ENCODE assay signal across 16 cellular contexts in the genomic region with DNA sequence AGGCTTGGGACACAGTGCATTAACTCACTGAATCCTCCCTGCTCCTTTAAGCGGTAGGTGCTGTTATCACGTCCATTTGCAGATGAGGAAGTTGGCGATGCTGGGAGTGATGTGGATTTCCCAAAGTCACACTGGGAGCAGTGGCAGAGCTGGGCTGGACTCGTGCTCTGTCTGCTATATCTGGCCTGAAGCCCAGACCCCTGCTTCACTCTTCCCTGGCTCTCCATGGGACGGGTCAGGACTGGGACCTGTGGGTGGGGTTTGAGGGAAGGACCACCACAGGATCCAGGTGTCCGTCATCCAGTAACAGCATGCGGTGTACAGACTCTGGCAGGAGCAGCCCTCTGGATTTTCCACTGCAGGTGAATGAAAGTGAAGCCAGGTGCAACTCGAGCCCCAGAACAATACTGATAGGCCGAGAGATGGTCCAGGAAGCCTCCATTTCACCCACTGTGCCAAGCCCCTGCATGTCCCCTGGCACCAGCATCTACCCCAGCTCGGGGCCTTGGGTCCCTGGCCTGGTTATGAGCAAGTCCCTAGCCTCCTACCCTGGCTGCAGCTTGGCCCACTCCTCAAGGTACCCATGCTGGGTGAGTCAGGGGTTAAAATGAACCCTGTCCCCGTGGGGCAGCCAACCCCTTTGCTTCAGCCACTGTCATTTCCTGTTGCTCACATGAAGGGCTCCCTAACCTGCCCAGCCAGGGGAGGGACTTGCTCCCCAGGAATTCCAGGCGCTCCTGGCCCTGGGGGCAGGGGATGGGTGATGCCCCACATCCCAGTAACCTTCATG. TPM values are rescaled to one million over a fixed set of nuclear protein-coding genes. Genes with fewer than 3 reads are reported as not detected.
DNase-seq lines count a peak whose midpoint lies in the region; ATAC-seq, FAIRE-seq and TF ChIP-seq lines count a peak whose summit lies in the region.
"Had no signal": no experiment of that assay in that cellular context is flagged by ENCODE, and none has a peak within 500 bp of the region (broad histone marks: within the 10 kb centered on the region; RNA-seq: fewer than 3 reads in every experiment).

No MANE protein-coding gene starts in this region.

- H3K4ac ChIP-seq in trophoblast cell (ENCODE audit: low read depth, low read length): no peak overlapping the region

- H3K4me1 ChIP-seq in kidney (ENCODE audit: control insufficient read depth in 1 of 2, insufficient read depth in 1 of 2, low read depth in 1 of 2, low read length in 2 of 2) (peaks cover 33 to 42% of the 10 kb centered on the region in 2 donors), upper lobe of right lung (peaks cover 29% of the 10 kb centered on the region), trophoblast cell (ENCODE audit: control insufficient read depth in 1 of 2, insufficient read depth in 2 of 2, low read length in 2 of 2) (peaks cover 16 to 21% of the 10 kb centered on the region in 2 experiments)

- H3K9ac ChIP-seq in kidney (ENCODE audit: low read length in 2 of 2) (no peak overlapping the region), trophoblast cell (ENCODE audit: low read length) (no peak overlapping the region)

- H2BK120ac ChIP-seq in trophoblast cell (ENCODE audit: insufficient read depth, low read length, poor library complexity): no peak overlapping the region

- H4K8ac ChIP-seq in trophoblast cell (ENCODE audit: low read depth, low read length): no peak overlapping the region

- H3K36me3 ChIP-seq in WERI-Rb-1 (no peaks in the 10 kb centered on the region), kidney (ENCODE audit: control insufficient read depth in 1 of 2, insufficient read depth in 2 of 2, low read length in 2 of 2) (no peaks in the 10 kb centered on the region), upper lobe of right lung (no peaks in the 10 kb centered on the region), trophoblast cell (ENCODE audit: control insufficient read depth in 1 of 2, insufficient read depth in 2 of 2, low read length in 2 of 2) (no peaks in the 10 kb centered on the region)
- H3K36me3 ChIP-seq: thoracic aorta had no signal

- H3K9me3 ChIP-seq in WERI-Rb-1 (ENCODE audit: severe bottlenecking) (no peaks in the 10 kb centered on the region), kidney (ENCODE audit: control insufficient read depth in 1 of 2, low read length in 2 of 2) (no peaks in the 10 kb centered on the region), upper lobe of right lung (no peaks in the 10 kb centered on the region), trophoblast cell (ENCODE audit: insufficient read depth, low read depth, low read length) (no peaks in the 10 kb centered on the region)
- H3K9me3 ChIP-seq: thoracic aorta had no signal

- H2BK5ac ChIP-seq in trophoblast cell (ENCODE audit: low read depth, low read length, poor library complexity): no peak overlapping the region

- intact Hi-C loops in kidney (cut with DNase I): no loop called here
- intact Hi-C loops in upper lobe of right lung (cut with DNase I): no loop called here

- H3K27me3 ChIP-seq in WERI-Rb-1 (ENCODE audit: insufficient read depth, low read depth, severe bottlenecking) (no peaks in the 10 kb centered on the region), upper lobe of right lung (no peaks in the 10 kb centered on the region), trophoblast cell (ENCODE audit: insufficient read depth, low read length) (no peaks in the 10 kb centered on the region)

- H3K27ac ChIP-seq in WERI-Rb-1 (peak overlapping the region; percentile 46; the same call in 1 of the 2 replicates), kidney (ENCODE audit: low read depth in 2 of 2, low read length in 2 of 2) (no peak overlapping the region), upper lobe of right lung (no peak overlapping the region), trophoblast cell (ENCODE audit: low read depth, low read length) (no peak overlapping the region)

- H3K23ac ChIP-seq in trophoblast cell (ENCODE audit: low read length): no peak overlapping the region

- no peak overlapping the region for H2BK12ac ChIP-seq in trophoblast cell (ENCODE audit: low read length)

- H3K4me3 ChIP-seq in WERI-Rb-1 (ENCODE audit: low read depth, low read length) (no peak overlapping the region), kidney (ENCODE audit: low read length in 2 of 2) (no peak overlapping the region), upper lobe of right lung (no peak overlapping the region), trophoblast cell (ENCODE audit: low read depth, low read length) (no peak overlapping the region)
- H3K4me3 ChIP-seq: thoracic aorta had no signal

- no peaks in the 10 kb centered on the region for H3K79me1 ChIP-seq in trophoblast cell (ENCODE audit: low read length)

- H3K18ac ChIP-seq in trophoblast cell (ENCODE audit: low read length): no peak overlapping the region

- H4K91ac ChIP-seq in trophoblast cell (ENCODE audit: low read depth, low read length): no peak overlapping the region

- H3K79me2 ChIP-seq in trophoblast cell (ENCODE audit: control insufficient read depth, insufficient read depth, low read length, poor library complexity): no peaks in the 10 kb centered on the region

- no peak overlapping the region for H4K12ac ChIP-seq in trophoblast cell (ENCODE audit: low read depth, low read length)

- no CpG with 5 or more reads among the region's 12 CpGs for WGBS in trophoblast cell (ENCODE audit: extremely low coverage, insufficient coverage, insufficient read length)

- no peak for FAIRE-seq in kidney (lab: Jason Lieb, UNC)
- FAIRE-seq: colon, GM18507 had no signal

- H3K14ac ChIP-seq in trophoblast cell (ENCODE audit: low read length): no peak overlapping the region

- peak; percentile 49 for DNase-seq in activated CD8-positive, alpha-beta memory T cell treated with anti-CD3 and anti-CD28 coated beads, Interleukin-2, amount 50 U/mL, for 48 hours
- DNase-seq in activated CD8-positive, alpha-beta memory T cell treated with anti-CD3 and anti-CD28 coated beads for 24 hours: no peak
- DNase-seq in WERI-Rb-1 (no peak), kidney (peak; percentile 70), upper lobe of right lung (peak; percentile 51), trophoblast cell (no peak)
- DNase-seq in activated CD4-positive, alpha-beta T cell treated with anti-CD3 and anti-CD28 coated beads, Interleukin-2, amount 50 U/mL, for 1 hour: no peak
- DNase-seq: activated CD4-positive, alpha-beta T cell treated with anti-CD3 and anti-CD28 coated beads, Interleukin-2, amount 50 U/mL, for 4 hours; glutamatergic neuron; retina had no signal

- TF ChIP-seq CTCF in WERI-Rb-1 (IDR thresholded peaks at IDR 0.05; ENCODE audit: low read depth, low read length) (no peak), kidney (IDR thresholded peaks at IDR 0.05; ENCODE audit: borderline replicate concordance, extremely low read depth, insufficient read depth) (no peak), upper lobe of right lung (IDR thresholded peaks at IDR 0.05) (no peak)

- ATAC-seq in upper lobe of right lung (no peak), HG03521 (IDR thresholded peaks at IDR 0.05; ENCODE audit: unreplicated experiment) (no peak)

- no peak overlapping the region for H2AK5ac ChIP-seq in trophoblast cell (ENCODE audit: low read length)

- no peak overlapping the region for H2AFZ ChIP-seq in trophoblast cell (ENCODE audit: insufficient read depth, low read length, poor library complexity)

- no peak overlapping the region for H3K4me2 ChIP-seq in trophoblast cell (ENCODE audit: low read length)

RNA-seq across cellular contexts. Expression of gene USP2, which starts 4.2 kb away (rescaled TPM):
- total RNA-seq in kidney (30.4 TPM), upper lobe of right lung (3.0 TPM)
- 57.6 TPM for polyA plus RNA-seq in kidney (ENCODE audit: insufficient read depth, low read depth, low replicate concordance)
- polyA plus RNA-seq in trophoblast cell (2013): 3.2 and 3.3 TPM in 2 replicates

RNA-seq across cellular contexts. Expression of gene MFRP, which starts 30.8 kb away (rescaled TPM):
- total RNA-seq in kidney (not detected), upper lobe of right lung (not detected)
- not detected for polyA plus RNA-seq in kidney (ENCODE audit: insufficient read depth, low read depth, low replicate concordance)
- polyA plus RNA-seq in trophoblast cell (2013): not detected in 2 replicates
- total RNA-seq: T-helper 1 cell treated with Interleukin-12 subunit alpha and Interleukin-12 subunit beta and Interleukin-4 antibody, amounts not matched to agents 30 ng/mL and 1 ng/mL, for 36 hours had no signal
- polyA plus RNA-seq: AG04450 had no signal

RNA-seq across cellular contexts. Expression of gene C1QTNF5, which starts 36.6 kb away (rescaled TPM):
- total RNA-seq in kidney: 42.8 TPM
- polyA plus RNA-seq in kidney (ENCODE audit: insufficient read depth, low read depth, low replicate concordance): 40.4 TPM
- total RNA-seq in upper lobe of right lung: 47.6 TPM
- polyA plus RNA-seq in trophoblast cell (2013): 1.3 and 1.8 TPM in 2 replicates
- total RNA-seq: T-helper 1 cell treated with Interleukin-12 subunit alpha and Interleukin-12 subunit beta and Interleukin-4 antibody, amounts not matched to agents 30 ng/mL and 1 ng/mL, for 36 hours had no signal

RNA-seq across cellular contexts. Expression of gene RNF26, which starts 43.0 kb away (rescaled TPM):
- total RNA-seq in kidney: 23.5 TPM
- 18.2 TPM for polyA plus RNA-seq in kidney (ENCODE audit: insufficient read depth, low read depth, low replicate concordance)
- total RNA-seq in upper lobe of right lung: 23.2 TPM
- 40.9 and 41.2 TPM in 2 replicates for polyA plus RNA-seq in trophoblast cell (2013)

RNA-seq across cellular contexts. Expression of gene THY1, which starts 45.7 kb away (rescaled TPM):
- total RNA-seq in kidney (17.5 TPM), upper lobe of right lung (7.8 TPM)
- polyA plus RNA-seq in kidney (ENCODE audit: insufficient read depth, low read depth, low replicate concordance): 240 TPM
- 84.4 and 93.9 TPM in 2 replicates for polyA plus RNA-seq in trophoblast cell (2013)

Comparison
In these comparisons a context has a peak if more than half of its experiments do, and no peak if none do; other contexts are left out.
1. DNase-seq: peak in activated CD8-positive, alpha-beta memory T cell treated with anti-CD3 and anti-CD28 coated beads, Interleukin-2, amount 50 U/mL, for 48 hours (single experiment), kidney (single experiment) and upper lobe of right lung (single experiment); none in activated CD8-positive, alpha-beta memory T cell treated with anti-CD3 and anti-CD28 coated beads for 24 hours (single experiment), WERI-Rb-1 (single experiment), trophoblast cell (0 of 2) and activated CD4-positive, alpha-beta T cell treated with anti-CD3 and anti-CD28 coated beads, Interleukin-2, amount 50 U/mL, for 1 hour (single experiment).